12 cellular contexts compared by ENCODE assay signal in the genomic region with DNA sequence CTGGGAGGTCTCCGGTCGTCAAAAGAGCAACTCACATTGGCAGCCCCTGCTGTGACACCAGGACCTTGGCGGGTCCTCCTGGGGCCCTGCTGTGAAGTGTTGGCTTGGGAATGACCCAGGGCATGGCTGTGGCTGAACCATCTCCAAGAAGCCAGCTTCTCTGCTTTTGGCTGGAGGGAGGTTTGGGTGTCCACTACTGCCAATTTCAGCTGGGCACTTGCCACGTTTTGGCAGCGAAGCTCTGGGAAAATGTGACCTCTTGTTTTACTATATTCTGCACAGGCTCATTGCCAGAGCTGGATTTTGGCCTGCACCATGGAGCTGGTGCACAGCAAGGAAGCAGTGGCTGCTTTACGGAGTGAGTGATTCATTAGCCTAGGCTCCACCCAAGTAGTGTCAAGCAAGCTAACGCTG. TPM values are rescaled to one million over a fixed set of nuclear protein-coding genes. Genes with fewer than 3 reads are reported as not detected.
DNase-seq lines count a peak whose midpoint lies in the region; ATAC-seq and TF ChIP-seq lines count a peak whose summit lies in the region.
"Had no signal": no experiment of that assay in that cellular context is flagged by ENCODE, and none has a peak within 500 bp of the region (broad histone marks: within the 10 kb centered on the region; RNA-seq: fewer than 3 reads in every experiment).

No MANE protein-coding gene starts in this region.

- H3K36me3 Mint-ChIP-seq in activated T-helper 17 cell treated with anti-CD3 and anti-CD28 coated beads, Interleukin-2, amount 50 U/mL, for 72 hours (ENCODE audit: low read depth) = no peaks in the 10 kb centered on the region
- H3K36me3 Mint-ChIP-seq in type B pancreatic cell = no peaks in the 10 kb centered on the region
- H3K36me3 Mint-ChIP-seq: activated naive CD8-positive, alpha-beta T cell treated with anti-CD3 and anti-CD28 coated beads, Interleukin-2, amount 10 ng/mL, durations not matched to agents 7 days and 5 days; naive thymus-derived CD8-positive, alpha-beta T cell had no signal

- intact Hi-C loops in heart right ventricle (cut with DNase I) (loop anchor here in 1 of 10 donors (10.0 kb wide), 1 partner anchor 87 kb away; no protein-coding TSS in a partner anchor), psoas muscle (cut with DNase I) (no loop called here)

- ATAC-seq in heart right ventricle (peak; percentile 79 to 98 (median 95)), psoas muscle (peak; percentile 82 to 95 (median 92)), HG03280 (IDR thresholded peaks at IDR 0.05; ENCODE audit: unreplicated experiment) (no peak)
- no peak for ATAC-seq in activated T-helper 17 cell treated with anti-CD3 and anti-CD28 coated beads, Interleukin-2, amount 50 U/mL, for 72 hours (replicated peaks)
- ATAC-seq: naive thymus-derived CD8-positive, alpha-beta T cell had no signal

- H3K27me3 Mint-ChIP-seq in activated T-helper 17 cell treated with anti-CD3 and anti-CD28 coated beads, Interleukin-2, amount 50 U/mL, for 72 hours = peaks cover 3% of the 10 kb centered on the region
- peaks cover 22% of the 10 kb centered on the region for H3K27me3 Mint-ChIP-seq in type B pancreatic cell

- H3K4me3 Mint-ChIP-seq in activated T-helper 17 cell treated with anti-CD3 and anti-CD28 coated beads, Interleukin-2, amount 50 U/mL, for 72 hours = no peak overlapping the region
- H3K4me3 Mint-ChIP-seq in type B pancreatic cell = no peak overlapping the region
- H3K4me3 Mint-ChIP-seq: activated naive CD8-positive, alpha-beta T cell treated with anti-CD3 and anti-CD28 coated beads, Interleukin-2, amount 10 ng/mL, durations not matched to agents 7 days and 5 days; naive thymus-derived CD8-positive, alpha-beta T cell had no signal

- H3K9me3 ChIP-seq in heart right ventricle = no peaks in the 10 kb centered on the region
- H3K9me3 ChIP-seq in psoas muscle = no peaks in the 10 kb centered on the region
- H3K9me3 ChIP-seq: SJSA1 had no signal

- in situ Hi-C loops in astrocyte of the spinal cord (cut with HindIII; ENCODE audit: low sequenced_read_pairs) = no loop called here

- H3K4me3 ChIP-seq in astrocyte of the spinal cord (ENCODE audit: low read depth, low read length) (no peak overlapping the region), heart right ventricle (no peak overlapping the region), psoas muscle (no peak overlapping the region)
- H3K4me3 ChIP-seq: SJSA1 had no signal

- no peak for TF ChIP-seq CTCF in astrocyte of the spinal cord (IDR thresholded peaks at IDR 0.05; ENCODE audit: low read depth, low read length)
- no peak for TF ChIP-seq CTCF in heart right ventricle (IDR thresholded peaks at IDR 0.05)
- no peak for TF ChIP-seq CTCF in psoas muscle (IDR thresholded peaks at IDR 0.05)
- no peak for TF ChIP-seq CTCF in type B pancreatic cell (conservative IDR thresholded peaks at IDR 0.05)

- peak overlapping the region in 5 of 10 donors; percentile 49 to 61 (median 57) for H3K27ac ChIP-seq in heart right ventricle
- H3K27ac ChIP-seq in psoas muscle = peak overlapping the region; percentile 68
- H3K27ac ChIP-seq: SJSA1 had no signal

- no peaks in the 10 kb centered on the region for H3K36me3 ChIP-seq in heart right ventricle
- H3K36me3 ChIP-seq in psoas muscle (ENCODE audit: insufficient read depth in 1 of 2, low read depth in 1 of 2) = no peaks in the 10 kb centered on the region
- H3K36me3 ChIP-seq: SJSA1 had no signal

- no peak overlapping the region for H3K27ac Mint-ChIP-seq in activated T-helper 17 cell treated with anti-CD3 and anti-CD28 coated beads, Interleukin-2, amount 50 U/mL, for 72 hours
- no peak overlapping the region for H3K27ac Mint-ChIP-seq in type B pancreatic cell
- H3K27ac Mint-ChIP-seq: activated naive CD8-positive, alpha-beta T cell treated with anti-CD3 and anti-CD28 coated beads, Interleukin-2, amount 10 ng/mL, durations not matched to agents 7 days and 5 days; naive thymus-derived CD8-positive, alpha-beta T cell had no signal

- H3K4me1 ChIP-seq in heart right ventricle = peaks cover 0 to 20% (median 11%) of the 10 kb centered on the region in 9 donors
- H3K4me1 ChIP-seq in psoas muscle = peaks cover 41% of the 10 kb centered on the region
- H3K4me1 ChIP-seq: SJSA1 had no signal

- H3K4me1 Mint-ChIP-seq in activated T-helper 17 cell treated with anti-CD3 and anti-CD28 coated beads, Interleukin-2, amount 50 U/mL, for 72 hours = no peaks in the 10 kb centered on the region
- H3K4me1 Mint-ChIP-seq in type B pancreatic cell (ENCODE audit: unreplicated experiment) = peaks cover 7% of the 10 kb centered on the region
- H3K4me1 Mint-ChIP-seq: activated naive CD8-positive, alpha-beta T cell treated with anti-CD3 and anti-CD28 coated beads, Interleukin-2, amount 10 ng/mL, durations not matched to agents 7 days and 5 days; naive thymus-derived CD8-positive, alpha-beta T cell had no signal

- H3K9me3 Mint-ChIP-seq in activated T-helper 17 cell treated with anti-CD3 and anti-CD28 coated beads, Interleukin-2, amount 50 U/mL, for 72 hours = no peaks in the 10 kb centered on the region
- no peaks in the 10 kb centered on the region for H3K9me3 Mint-ChIP-seq in type B pancreatic cell
- H3K9me3 Mint-ChIP-seq: activated naive CD8-positive, alpha-beta T cell treated with anti-CD3 and anti-CD28 coated beads, Interleukin-2, amount 10 ng/mL, durations not matched to agents 7 days and 5 days; naive thymus-derived CD8-positive, alpha-beta T cell had no signal

- 14 to 19% methylated on average over 7 of the region's 7 CpGs for WGBS in heart right ventricle, 2 donors
- WGBS in psoas muscle, 3 donors = 10 to 17% (median 15%) methylated on average over 7 of the region's 7 CpGs

- peak; percentile 9 for DNase-seq in Daoy (ENCODE audit: low read depth)
- peak; percentile 32 for DNase-seq in astrocyte of the spinal cord (ENCODE audit: low read depth, low spot score)
- peak; percentile 68 to 83 for DNase-seq in heart right ventricle
- peak; percentile 59 to 86 for DNase-seq in psoas muscle
- DNase-seq in NCI-H187 treated with DMSO at 0.1 percent for 48 hours (lab: John Stamatoyannopoulos, UW) = no peak
- DNase-seq in type B pancreatic cell (ENCODE audit: extremely low spot score, unreplicated experiment) = no peak
- DNase-seq: activated naive CD8-positive, alpha-beta T cell treated with anti-CD3 and anti-CD28 coated beads, Interleukin-2, amount 10 ng/mL, durations not matched to agents 7 days and 5 days; naive thymus-derived CD8-positive, alpha-beta T cell; NCI-H2107 had no signal

- H3K27me3 ChIP-seq in heart right ventricle (no peaks in the 10 kb centered on the region), psoas muscle (ENCODE audit: insufficient read depth in 3 of 3, low read length in 2 of 3) (no peaks in the 10 kb centered on the region)
- H3K27me3 ChIP-seq: SJSA1 had no signal

RNA-seq across cellular contexts. Expression of a gene that starts 24.2 kb away (rescaled TPM):
- total RNA-seq in Daoy (2014; rRNA removed; shearing (Covaris generic)) = 27.5 and 49.1 TPM in 2 replicates
- total RNA-seq in heart right ventricle (10 to 100 TPM; 30.1 to 59.0 (median 44.8) TPM), psoas muscle (10 to 100 TPM in 2 of 4 donors, 1 to 10 TPM in 2; 8.0 to 21.8 (median 9.5) TPM), type B pancreatic cell (ENCODE audit: low replicate concordance) (18.2 and 28.3 TPM in 2 replicates)
- polyA plus RNA-seq in heart right ventricle (10 to 100 TPM; 23.1 to 85.5 TPM), psoas muscle (10 to 100 TPM in 1 of 3 donors, 1 to 10 TPM in 2; 3.5 to 10.8 (median 5.5) TPM)
- 10 to 100 TPM; 49.3 to 82.4 TPM for total RNA-seq in activated T-helper 17 cell treated with anti-CD3 and anti-CD28 coated beads, Interleukin-2, amount 50 U/mL, for 72 hours

Comparison
In these comparisons a context has a peak if more than half of its experiments do, and no peak if none do; other contexts are left out.
1. DNase-seq: peak in Daoy (single experiment), astrocyte of the spinal cord (single experiment), heart right ventricle (2 of 2) and psoas muscle (2 of 2); none in NCI-H187 treated with DMSO at 0.1 percent for 48 hours (single experiment) and type B pancreatic cell (single experiment).
2. ATAC-seq: peak in heart right ventricle (8 of 8) and psoas muscle (4 of 4); none in activated T-helper 17 cell treated with anti-CD3 and anti-CD28 coated beads, Interleukin-2, amount 50 U/mL, for 72 hours (single experiment) and HG03280 (single experiment).